Comparison of ENCODE assay signal across 16 cellular contexts in the genomic region with DNA sequence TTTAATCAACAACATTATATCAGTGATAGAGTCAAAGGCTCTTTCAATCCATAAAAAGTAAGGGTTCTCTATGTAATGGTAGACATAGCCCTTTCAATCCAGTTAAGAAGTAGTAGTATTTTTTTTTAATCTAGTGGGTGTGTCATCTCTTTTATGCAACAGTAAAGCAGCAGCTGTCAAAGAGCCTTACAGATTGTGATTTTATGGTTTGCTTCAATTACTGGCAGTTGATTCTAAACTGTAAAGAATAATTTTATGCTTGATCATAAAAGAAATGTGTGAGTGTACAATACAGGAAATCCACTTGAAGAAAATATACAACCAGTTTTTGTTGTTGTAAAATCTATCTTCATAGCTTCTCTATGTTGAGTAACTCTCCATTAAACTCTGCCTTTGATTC.
DNase-seq lines count a peak whose midpoint lies in the region; ATAC-seq and TF ChIP-seq lines count a peak whose summit lies in the region.
"Had no signal": no experiment of that assay in that cellular context is flagged by ENCODE, and none has a peak within 500 bp of the region (broad histone marks: within the 10 kb centered on the region; RNA-seq: fewer than 3 reads in every experiment).

No MANE protein-coding gene starts in this region.

- CTCF ChIA-PET in PC-3 (lab: Charles Lee), result no interaction called here

- 0 out of 2 replicates have a peak, but pooled peaks cover 2% of the 10 kb centered on the region for H3K27me3 ChIP-seq in PC-3 (ENCODE audit: low read length)

- intact Hi-C loops in PC-3 (cut with micrococcal nuclease) (no loop called here), mucosa of descending colon (cut with DNase I, micrococcal nuclease) (no loop called here)

- no peaks in the 10 kb centered on the region for H3F3A ChIP-seq in PC-3 (ENCODE audit: low read length, unreplicated experiment)

- no peaks in the 10 kb centered on the region for H3K79me2 ChIP-seq in PC-3 (ENCODE audit: low read length)

- no peak overlapping the region for H3K9ac ChIP-seq in PC-3 (ENCODE audit: low read length)

- H3K36me3 Mint-ChIP-seq in immature natural killer cell, result no peaks in the 10 kb centered on the region
- H3K36me3 Mint-ChIP-seq: CD4-positive, alpha-beta memory T cell had no signal

- no peak overlapping the region for H3K27ac ChIP-seq in PC-3 (ENCODE audit: low read length)

- H3K4me1 Mint-ChIP-seq in immature natural killer cell, result no peaks in the 10 kb centered on the region
- H3K4me1 Mint-ChIP-seq: CD4-positive, alpha-beta memory T cell had no signal

- peak; percentile 18 for ATAC-seq in PC-3
- ATAC-seq in mucosa of descending colon, result peak; percentile 65
- no peak for ATAC-seq in GM21786 (IDR thresholded peaks at IDR 0.05; ENCODE audit: unreplicated experiment)
- ATAC-seq: GM23338, HCT116 had no signal

- no peaks in the 10 kb centered on the region for H3K36me3 ChIP-seq in PC-3 (ENCODE audit: low read depth, low read length)
- H3K36me3 ChIP-seq in mucosa of descending colon (ENCODE audit: low read depth), result no peaks in the 10 kb centered on the region

- H3K4me2 ChIP-seq in PC-3 (ENCODE audit: low read length), result no peak overlapping the region
- H3K4me2 ChIP-seq: GM23338 had no signal

- no TSS peak for BruUV-seq in PC-3 (replicated peaks; lab: Mats Ljungman, UMichigan)

- no peak overlapping the region for H3K27ac Mint-ChIP-seq in immature natural killer cell
- H3K27ac Mint-ChIP-seq: CD4-positive, alpha-beta memory T cell; GM23338; H9 had no signal

- TF ChIP-seq CTCF in PC-3 (conservative IDR thresholded peaks at IDR 0.05; ENCODE audit: low read depth, low read length), result no peak
- no peak for TF ChIP-seq CTCF in mucosa of descending colon (IDR thresholded peaks at IDR 0.05)

- H3K4me1 ChIP-seq in PC-3 (ENCODE audit: insufficient read depth, low read length) (no peaks in the 10 kb centered on the region), mucosa of descending colon (ENCODE audit: low read depth) (peaks cover 9% of the 10 kb centered on the region)

- H4K20me1 ChIP-seq in PC-3 (ENCODE audit: low read length), result no peaks in the 10 kb centered on the region

- H3K9me3 ChIP-seq in PC-3 (ENCODE audit: low read length) (no peaks in the 10 kb centered on the region), mucosa of descending colon (no peaks in the 10 kb centered on the region)

- H3K4me3 Mint-ChIP-seq in immature natural killer cell, result no peak overlapping the region
- H3K4me3 Mint-ChIP-seq: CD4-positive, alpha-beta memory T cell; GM23338; H9 had no signal

- POLR2A ChIA-PET in PC-3 (lab: Charles Lee; ENCODE audit: unreplicated experiment), result no interaction called here

- H3K9me2 ChIP-seq in PC-3 (replicated peaks; ENCODE audit: low read length), result no peaks in the 10 kb centered on the region

- H3K27me3 Mint-ChIP-seq in immature natural killer cell (ENCODE audit: low read depth in 3 of 3), result no peaks in the 10 kb centered on the region
- H3K27me3 Mint-ChIP-seq: CD4-positive, alpha-beta memory T cell had no signal

- H3K4me3 ChIP-seq in PC-3 (ENCODE audit: low read length), result no peak overlapping the region
- H3K4me3 ChIP-seq in mucosa of descending colon, result no peak overlapping the region
- H3K4me3 ChIP-seq: GM23338 had no signal

- DNase-seq in NCI-H748 (lab: John Stamatoyannopoulos, UW; ENCODE audit: unreplicated experiment), result peak; percentile 1
- no peak for DNase-seq in NCI-H748 treated with DMSO at 0.1 percent for 48 hours (lab: John Stamatoyannopoulos, UW)
- DNase-seq in PC-3, result no peak
- no peak for DNase-seq in mucosa of descending colon
- DNase-seq in NCI-H1436 treated with DMSO at 0.1 percent for 48 hours (lab: John Stamatoyannopoulos, UW), result no peak
- no peak for DNase-seq in immature natural killer cell
- DNase-seq: C1 segment of cervical spinal cord; Calu3; CD4-positive, alpha-beta memory T cell; COR-L47; DMS153; DND-41; H9 had no signal

- H3K9me3 Mint-ChIP-seq in immature natural killer cell, result peaks cover 6 to 34% (median 15%) of the 10 kb centered on the region in 6 donors

- no peak overlapping the region for H2AFZ ChIP-seq in PC-3 (ENCODE audit: low read length)
- H2AFZ ChIP-seq: GM23338 had no signal
